1 cellular context compared by ENCODE assay signal in the genomic region with DNA sequence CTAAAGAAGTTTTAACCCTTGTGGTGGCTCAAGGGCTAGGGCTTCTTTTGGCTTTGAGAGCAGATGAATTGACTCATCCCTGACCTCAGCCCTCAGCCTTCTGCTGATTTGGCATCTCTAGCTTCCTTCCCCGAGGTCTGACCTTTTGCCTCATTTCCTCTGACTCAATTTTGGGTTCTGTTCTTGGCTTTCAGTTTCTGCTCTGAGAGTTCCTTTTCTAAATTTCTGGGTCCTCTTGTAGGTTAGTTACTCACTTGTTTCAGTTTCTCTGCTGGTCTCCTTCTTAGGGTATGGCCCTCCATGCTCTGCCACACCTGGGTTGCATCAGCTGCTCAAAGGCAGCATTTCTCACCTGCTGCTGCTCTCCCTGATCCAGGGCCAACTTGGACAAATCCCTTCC.
A peak's percentile ranks its signal among the peaks of the same experiment; 100 is the strongest.
TF ChIP-seq lines count a peak whose summit lies in the region.

No MANE protein-coding gene starts in this region.

TF ChIP-seq in K562, 482 proteins besides CTCF, POLR2A, EP300 and RAD21:
- peak; percentile 66 for TF ChIP-seq MAFK (IDR thresholded peaks at IDR 0.05; ENCODE audit: low read length)
- TF ChIP-seq TAF9B (IDR thresholded peaks at IDR 0.05; ENCODE audit: partially characterized antibody), result no peak
- no peak for TF ChIP-seq NR2C2 (CRISPR knock-in tag; IDR thresholded peaks at IDR 0.05)
- TF ChIP-seq NR2C2 (tag; IDR thresholded peaks at IDR 0.05), result peak; percentile 85
- peak; percentile 62 for TF ChIP-seq NR2C1 (IDR thresholded peaks at IDR 0.05)
- peak; percentile 76 for TF ChIP-seq NR2C1 (tag; IDR thresholded peaks at IDR 0.05)
- TF ChIP-seq FOSL1 (tag; conservative IDR thresholded peaks at IDR 0.05), result peak; percentile 90
- TF ChIP-seq, protein P1, sequence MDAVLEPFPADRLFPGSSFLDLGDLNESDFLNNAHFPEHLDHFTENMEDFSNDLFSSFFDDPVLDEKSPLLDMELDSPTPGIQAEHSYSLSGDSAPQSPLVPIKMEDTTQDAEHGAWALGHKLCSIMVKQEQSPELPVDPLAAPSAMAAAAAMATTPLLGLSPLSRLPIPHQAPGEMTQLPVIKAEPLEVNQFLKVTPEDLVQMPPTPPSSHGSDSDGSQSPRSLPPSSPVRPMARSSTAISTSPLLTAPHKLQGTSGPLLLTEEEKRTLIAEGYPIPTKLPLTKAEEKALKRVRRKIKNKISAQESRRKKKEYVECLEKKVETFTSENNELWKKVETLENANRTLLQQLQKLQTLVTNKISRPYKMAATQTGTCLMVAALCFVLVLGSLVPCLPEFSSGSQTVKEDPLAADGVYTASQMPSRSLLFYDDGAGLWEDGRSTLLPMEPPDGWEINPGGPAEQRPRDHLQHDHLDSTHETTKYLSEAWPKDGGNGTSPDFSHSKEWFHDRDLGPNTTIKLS (IDR thresholded peaks at IDR 0.05; ENCODE audit: borderline replicate concordance, low read depth), result 0 out of 2 replicates have a peak, but pooled peaks have one; percentile 20
- peak; percentile 61; the same call in 1 of the 2 replicates for TF ChIP-seq JUN (IDR thresholded peaks at IDR 0.05; ENCODE audit: borderline replicate concordance, low read depth, low read length)
- TF ChIP-seq JUN (CRISPR knock-in tag; IDR thresholded peaks at IDR 0.05; ENCODE audit: borderline replicate concordance), result no peak
- peak; percentile 42 for TF ChIP-seq GABPA (tag; conservative IDR thresholded peaks at IDR 0.05; ENCODE audit: low read depth)
- TF ChIP-seq CEBPG (CRISPR knock-in tag; IDR thresholded peaks at IDR 0.05), result no peak
- TF ChIP-seq CEBPG (tag; conservative IDR thresholded peaks at IDR 0.05 in 1 of 2, IDR thresholded peaks at IDR 0.05 in 1 of 2), result 0 out of 4 replicates have a peak, but pooled peaks of 1 of the 2 experiments have one; percentile 16
- TF ChIP-seq EHMT2 (IDR thresholded peaks at IDR 0.05), result 0 out of 2 replicates have a peak, but pooled peaks have one; percentile 31
- no peak for TF ChIP-seq PTTG1 (tag; IDR thresholded peaks at IDR 0.05; ENCODE audit: low read depth)
- no peak for TF ChIP-seq MECOM (CRISPR knock-in tag; IDR thresholded peaks at IDR 0.05)
- TF ChIP-seq ZNF589 (CRISPR knock-in tag; IDR thresholded peaks at IDR 0.05; ENCODE audit: low read depth), result 0 out of 2 replicates have a peak, but pooled peaks have one; percentile 39
- TF ChIP-seq C11orf30 (IDR thresholded peaks at IDR 0.05; ENCODE audit: low read depth), result peak; percentile 68; the same call in 1 of the 2 replicates
- 0 out of 2 replicates have a peak, but pooled peaks have one; percentile 18 for TF ChIP-seq NFE2 (IDR thresholded peaks at IDR 0.05; ENCODE audit: low read depth)
- peak; percentile 38; the same call in 1 of the 2 replicates for TF ChIP-seq ARID1B (IDR thresholded peaks at IDR 0.05)
- peak in 1 of 2 experiments; percentile 48; a peak in 1 of 4 replicates for TF ChIP-seq ZNF318 (IDR thresholded peaks at IDR 0.05; ENCODE audit: borderline replicate concordance in 1 of 2, low read depth in 1 of 2)
- TF ChIP-seq HLTF (IDR thresholded peaks at IDR 0.05), result no peak
- TF ChIP-seq, protein P2, sequence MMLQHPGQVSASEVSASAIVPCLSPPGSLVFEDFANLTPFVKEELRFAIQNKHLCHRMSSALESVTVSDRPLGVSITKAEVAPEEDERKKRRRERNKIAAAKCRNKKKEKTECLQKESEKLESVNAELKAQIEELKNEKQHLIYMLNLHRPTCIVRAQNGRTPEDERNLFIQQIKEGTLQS (IDR thresholded peaks at IDR 0.05), result peak; percentile 71
- TF ChIP-seq, protein P2 (CRISPR knock-in tag; conservative IDR thresholded peaks at IDR 0.05), result no peak
- TF ChIP-seq JUND (IDR thresholded peaks at IDR 0.05; ENCODE audit: borderline replicate concordance, low read depth, low read length), result peak; percentile 71; the same call in 1 of the 2 replicates
- TF ChIP-seq JUND (tag; IDR thresholded peaks at IDR 0.05; ENCODE audit: borderline replicate concordance, low read depth, low read length), result peak; percentile 72; the same call in 2 of the 3 replicates
- TF ChIP-seq ZNF316 (IDR thresholded peaks at IDR 0.05), result peak; percentile 63
- 0 out of 2 replicates have a peak, but pooled peaks have one; percentile 1 for TF ChIP-seq MAFF (IDR thresholded peaks at IDR 0.05; ENCODE audit: low read length)
- no peak for TF ChIP-seq NR1H2 (CRISPR knock-in tag; IDR thresholded peaks at IDR 0.05)
- TF ChIP-seq CREM (IDR thresholded peaks at IDR 0.05; ENCODE audit: low read depth), result 0 out of 2 replicates have a peak, but pooled peaks have one; percentile 33
- 0 out of 2 replicates have a peak, but pooled peaks have one; percentile 19 for TF ChIP-seq SMARCE1 (IDR thresholded peaks at IDR 0.05)
- TF ChIP-seq CSDE1 (IDR thresholded peaks at IDR 0.05), result no peak
